Comparison of ENCODE assay signal across 15 cellular contexts in the genomic region with DNA sequence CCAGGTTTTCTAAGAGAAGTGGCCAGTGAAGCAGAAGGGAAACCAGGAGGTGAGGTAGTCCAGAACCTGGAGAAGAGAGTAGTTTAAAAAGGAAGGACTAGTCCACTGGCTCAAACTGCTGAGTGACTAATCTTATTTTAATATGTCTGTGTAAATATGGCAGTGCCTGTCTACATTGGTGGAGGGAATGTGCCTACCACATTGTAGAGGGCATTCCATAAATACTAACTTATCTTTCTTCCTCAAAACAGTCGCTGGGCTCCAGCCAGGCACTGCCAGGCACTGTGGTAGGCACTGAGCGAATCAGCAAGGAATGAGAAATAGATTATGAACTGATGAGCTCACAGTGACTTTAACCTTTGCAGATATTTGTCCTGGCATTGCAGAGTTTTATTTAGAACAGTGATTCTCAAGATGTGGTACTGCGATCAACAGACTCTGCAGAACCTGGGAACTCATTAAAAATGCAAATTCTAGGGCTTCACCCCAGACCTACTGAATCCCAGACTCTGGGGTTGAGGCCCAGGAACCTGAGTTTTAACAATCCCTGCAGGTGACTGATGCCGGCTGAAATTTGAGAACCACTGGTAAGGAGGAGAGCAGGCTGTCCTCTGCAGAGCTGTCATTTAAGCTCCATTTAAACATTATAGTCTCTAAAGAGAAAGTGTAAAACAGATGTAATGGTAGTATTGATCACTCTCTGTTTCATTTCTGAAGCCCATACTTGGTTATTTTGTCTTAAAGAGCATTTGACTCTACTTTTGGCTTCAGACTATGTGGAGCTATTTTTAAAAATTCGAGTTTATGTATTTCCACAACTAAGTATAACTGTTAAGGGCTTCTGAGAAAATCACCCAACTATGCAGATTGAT.
DNase-seq lines count a peak whose midpoint lies in the region; ATAC-seq and TF ChIP-seq lines count a peak whose summit lies in the region.
"Had no signal": no experiment of that assay in that cellular context is flagged by ENCODE, and none has a peak within 500 bp of the region (broad histone marks: within the 10 kb centered on the region; RNA-seq: fewer than 3 reads in every experiment).

No MANE protein-coding gene starts in this region.

- no peak overlapping the region for H3K4me3 Mint-ChIP-seq in immature natural killer cell
- H3K4me3 Mint-ChIP-seq: activated naive CD8-positive, alpha-beta T cell treated with anti-CD3 and anti-CD28 coated beads for 36 hours; CD4-positive, alpha-beta T cell had no signal

- no peak overlapping the region for H2BK5ac ChIP-seq in mesenchymal stem cell (ENCODE audit: low read depth, low read length, poor library complexity, severe bottlenecking)

- no peak overlapping the region for H3K4ac ChIP-seq in mesenchymal stem cell (ENCODE audit: low read depth in 1 of 2, low read length in 2 of 2)

- H3K9me3 ChIP-seq in mesenchymal stem cell (ENCODE audit: control insufficient read depth, low read length): no peaks in the 10 kb centered on the region
- H3K9me3 ChIP-seq: upper lobe of left lung had no signal

- peak overlapping the region; percentile 27 for H2AK5ac ChIP-seq in mesenchymal stem cell (ENCODE audit: low read length, severe bottlenecking)

- no peak overlapping the region for H3K14ac ChIP-seq in mesenchymal stem cell (ENCODE audit: low read length in 2 of 2)

- H2BK15ac ChIP-seq in mesenchymal stem cell (ENCODE audit: low read depth, poor library complexity, severe bottlenecking): no peak overlapping the region

- no peak for ATAC-seq in HG03520 (IDR thresholded peaks at IDR 0.05; ENCODE audit: unreplicated experiment)
- no peak for ATAC-seq in GM21447 (IDR thresholded peaks at IDR 0.05; ENCODE audit: unreplicated experiment)
- ATAC-seq: left colon had no signal

- H3K9me3 Mint-ChIP-seq in immature natural killer cell: peaks cover 0 to 2% (median 0%) of the 10 kb centered on the region in 6 donors
- H3K9me3 Mint-ChIP-seq: activated naive CD8-positive, alpha-beta T cell treated with anti-CD3 and anti-CD28 coated beads for 36 hours; CD4-positive, alpha-beta T cell had no signal

- H3K4me3 ChIP-seq in cardiac fibroblast (replicated peaks in 1 of 2; ENCODE audit: low read depth in 2 of 2, low read length in 2 of 2) (no peak overlapping the region), mesenchymal stem cell (ENCODE audit: insufficient read depth in 1 of 2, low read depth in 1 of 2, low read length in 2 of 2) (no peak overlapping the region)
- H3K4me3 ChIP-seq: upper lobe of left lung had no signal

- H3K36me3 Mint-ChIP-seq in immature natural killer cell: no peaks in the 10 kb centered on the region
- H3K36me3 Mint-ChIP-seq: activated naive CD8-positive, alpha-beta T cell treated with anti-CD3 and anti-CD28 coated beads for 36 hours had no signal

- H2AFZ ChIP-seq in mesenchymal stem cell (ENCODE audit: low read depth, low read length): no peak overlapping the region

- H3K27me3 Mint-ChIP-seq in immature natural killer cell (ENCODE audit: low read depth in 3 of 3): peaks cover 0 to 4% (median under 1%) of the 10 kb centered on the region in 3 donors

- H2BK12ac ChIP-seq in mesenchymal stem cell (ENCODE audit: low read length in 2 of 2): no peak overlapping the region

- no peak overlapping the region for H3K18ac ChIP-seq in mesenchymal stem cell (ENCODE audit: low read depth in 1 of 2, low read length in 2 of 2)

- H2BK120ac ChIP-seq in mesenchymal stem cell (ENCODE audit: low read depth, low read length): no peak overlapping the region

- DNase-seq in COLO668 (lab: John Stamatoyannopoulos, UW; ENCODE audit: unreplicated experiment) (peak; percentile 33), M059J (ENCODE audit: low read depth) (peak; percentile 41), cardiac fibroblast (ENCODE audit: low read depth in 2 of 2) (peak; percentile 12 to 46), mesenchymal stem cell (no peak), immature natural killer cell (no peak), NOMO-1 treated with dmso at 0.1 percent for 144 hours (lab: John Stamatoyannopoulos, UW; ENCODE audit: unreplicated experiment) (no peak)
- DNase-seq: activated CD8-positive, alpha-beta memory T cell treated with anti-CD3 and anti-CD28 coated beads for 24 hours; activated naive CD8-positive, alpha-beta T cell treated with anti-CD3 and anti-CD28 coated beads for 36 hours; CD4-positive, alpha-beta T cell; left colon; NCI-H345; upper lobe of left lung had no signal

- 54% methylated on average over 5 of the region's 5 CpGs for whole genome bisulfite sequencing in mesenchymal stem cell

- H3K27ac ChIP-seq in mesenchymal stem cell (ENCODE audit: low read length, poor library complexity, severe bottlenecking): peak overlapping the region; percentile 70
- H3K27ac ChIP-seq: epithelial cell of prostate, upper lobe of left lung had no signal

- no peak for TF ChIP-seq CTCF in cardiac fibroblast (IDR thresholded peaks at IDR 0.05; ENCODE audit: low read depth, low read length)

- no peak overlapping the region for H3K27ac Mint-ChIP-seq in immature natural killer cell
- H3K27ac Mint-ChIP-seq: activated naive CD8-positive, alpha-beta T cell treated with anti-CD3 and anti-CD28 coated beads for 36 hours; CD4-positive, alpha-beta T cell had no signal

- H3K27me3 ChIP-seq in mesenchymal stem cell (ENCODE audit: control insufficient read depth in 1 of 2, insufficient read depth in 1 of 2, low read length in 2 of 2): no peaks in the 10 kb centered on the region
- H3K27me3 ChIP-seq: upper lobe of left lung had no signal

- H4K8ac ChIP-seq in mesenchymal stem cell (ENCODE audit: low read length): no peak overlapping the region

- no peaks in the 10 kb centered on the region for H3K4me1 Mint-ChIP-seq in immature natural killer cell
- H3K4me1 Mint-ChIP-seq: activated naive CD8-positive, alpha-beta T cell treated with anti-CD3 and anti-CD28 coated beads for 36 hours had no signal

- no peaks in the 10 kb centered on the region for H3K79me1 ChIP-seq in mesenchymal stem cell (replicated peaks; ENCODE audit: low read length, poor library complexity, severe bottlenecking)

- H4K91ac ChIP-seq in mesenchymal stem cell (ENCODE audit: low read length): no peak overlapping the region

- no peak overlapping the region for H3K4me2 ChIP-seq in mesenchymal stem cell (ENCODE audit: low read length, poor library complexity, severe bottlenecking)

- no peaks in the 10 kb centered on the region for H3K36me3 ChIP-seq in mesenchymal stem cell (ENCODE audit: control insufficient read depth in 1 of 2, insufficient read depth in 2 of 2, low read depth in 1 of 2, low read length in 2 of 2)
- H3K36me3 ChIP-seq: upper lobe of left lung had no signal

- H3K23ac ChIP-seq in mesenchymal stem cell (ENCODE audit: low read length in 2 of 2): no peak overlapping the region

- no peak overlapping the region for H3K9ac ChIP-seq in mesenchymal stem cell (ENCODE audit: low read length)

- H3K4me1 ChIP-seq in mesenchymal stem cell (ENCODE audit: control insufficient read depth, insufficient read depth, low read depth, low read length): peaks cover 1% of the 10 kb centered on the region
- H3K4me1 ChIP-seq: upper lobe of left lung had no signal

Comparison
In these comparisons a context has a peak if more than half of its experiments do, and no peak if none do; other contexts are left out.
1. DNase-seq: peak in COLO668 (single experiment), M059J (single experiment) and cardiac fibroblast (2 of 2); none in mesenchymal stem cell (single experiment), immature natural killer cell (0 of 3) and NOMO-1 treated with dmso at 0.1 percent for 144 hours (single experiment).